Comparison of ENCODE assay signal across 20 cellular contexts in the genomic region with DNA sequence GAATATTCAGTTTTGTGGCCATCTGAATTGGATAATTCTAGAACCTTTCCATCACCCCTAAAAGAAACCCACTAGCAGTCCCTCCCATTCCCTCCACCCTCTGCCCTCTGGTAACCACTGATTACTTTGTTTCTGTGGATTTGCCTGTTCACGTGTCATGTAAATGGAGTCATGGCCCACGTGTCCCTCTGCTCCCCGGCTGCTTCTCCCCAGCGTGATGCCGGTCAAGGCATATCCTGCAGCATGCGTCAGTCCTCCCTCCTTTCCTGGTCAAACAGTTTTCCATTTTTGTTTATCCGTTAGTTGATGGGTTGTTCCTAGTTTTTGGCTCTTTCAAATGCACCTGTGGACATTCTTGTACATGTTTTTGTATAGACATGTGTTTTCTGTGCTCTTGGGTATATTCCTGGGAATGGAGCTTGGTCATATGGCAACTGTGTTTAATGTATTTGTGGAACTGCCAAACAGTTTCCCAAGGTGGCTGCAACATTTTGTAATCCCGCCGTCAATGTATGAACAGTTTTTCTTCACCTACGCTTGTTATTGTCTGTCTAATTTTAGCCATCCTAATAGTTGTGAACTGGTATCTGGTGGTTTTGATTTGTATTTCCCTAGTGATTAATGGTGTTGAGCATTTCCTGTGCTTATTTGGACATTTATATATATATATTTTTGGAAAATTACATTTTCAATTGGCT. TPM values are rescaled to one million over a fixed set of nuclear protein-coding genes. Genes with fewer than 3 reads are reported as not detected.
DNase-seq lines count a peak whose midpoint lies in the region; ATAC-seq and TF ChIP-seq lines count a peak whose summit lies in the region.
"Had no signal": no experiment of that assay in that cellular context is flagged by ENCODE, and none has a peak within 500 bp of the region (broad histone marks: within the 10 kb centered on the region; RNA-seq: fewer than 3 reads in every experiment).

No MANE protein-coding gene starts in this region.

- peaks cover 75% of the 10 kb centered on the region for H3K4me1 Mint-ChIP-seq in activated naive CD8-positive, alpha-beta T cell (ENCODE audit: low read depth)
- H3K4me1 Mint-ChIP-seq in activated naive CD8-positive, alpha-beta T cell treated with anti-CD3 and anti-CD28 coated beads for 36 hours: peaks cover 49% of the 10 kb centered on the region
- peaks cover 71% of the 10 kb centered on the region for H3K4me1 Mint-ChIP-seq in activated T-cell treated with anti-CD3 and anti-CD28 coated beads, Interleukin-2, amount 50 U/mL, for 4 hours (ENCODE audit: low read depth)

- no peaks in the 10 kb centered on the region for H3K36me3 ChIP-seq in brain microvascular endothelial cell (replicated peaks)

- H3K4me3 Mint-ChIP-seq in activated naive CD8-positive, alpha-beta T cell: no peak overlapping the region
- H3K4me3 Mint-ChIP-seq in activated naive CD8-positive, alpha-beta T cell treated with anti-CD3 and anti-CD28 coated beads for 36 hours: no peak overlapping the region
- no peak overlapping the region for H3K4me3 Mint-ChIP-seq in activated T-cell treated with anti-CD3 and anti-CD28 coated beads, Interleukin-2, amount 50 U/mL, for 4 hours
- H3K4me3 Mint-ChIP-seq: CD14-positive monocyte had no signal

- no peaks in the 10 kb centered on the region for H3K27me3 ChIP-seq in brain microvascular endothelial cell (replicated peaks)
- H3K27me3 ChIP-seq: SJSA1 had no signal

- H3K9me3 Mint-ChIP-seq in activated naive CD8-positive, alpha-beta T cell (ENCODE audit: low read depth): peaks cover 11% of the 10 kb centered on the region
- H3K9me3 Mint-ChIP-seq in activated naive CD8-positive, alpha-beta T cell treated with anti-CD3 and anti-CD28 coated beads for 36 hours: peaks cover 28% of the 10 kb centered on the region
- H3K9me3 Mint-ChIP-seq in activated T-cell treated with anti-CD3 and anti-CD28 coated beads, Interleukin-2, amount 50 U/mL, for 4 hours: peaks cover 14% of the 10 kb centered on the region

- DNase-seq in activated naive CD8-positive, alpha-beta T cell treated with anti-CD3 and anti-CD28 coated beads for 36 hours: no peak
- DNase-seq in brain microvascular endothelial cell (peak; percentile 52), mesenteric fat pad (ENCODE audit: low spot score) (peak; percentile 53), GDM1 (lab: John Stamatoyannopoulos, UW) (no peak), GF-D8 (lab: John Stamatoyannopoulos, UW) (no peak), GM13976 (ENCODE audit: low spot score) (no peak)
- DNase-seq in activated T-cell treated with anti-CD3 and anti-CD28 coated beads, Interleukin-2, amount 50 U/mL, for 4 hours: no peak
- DNase-seq: COR-L47; DMS153; KG1; NCI-H1092; NCI-H2107; NCI-H226; NCI-H69; NK-92 treated with Interleukin-12 subunit alpha and Interleukin-12 subunit beta, amount 100 ng/mL, for 24 hours; OCI-M1 had no signal

- no peak for ATAC-seq in activated T-cell treated with anti-CD3 and anti-CD28 coated beads, Interleukin-2, amount 50 U/mL, for 4 hours

- H3K27me3 Mint-ChIP-seq in activated naive CD8-positive, alpha-beta T cell: no peaks in the 10 kb centered on the region
- no peaks in the 10 kb centered on the region for H3K27me3 Mint-ChIP-seq in activated naive CD8-positive, alpha-beta T cell treated with anti-CD3 and anti-CD28 coated beads for 36 hours
- H3K27me3 Mint-ChIP-seq in activated T-cell treated with anti-CD3 and anti-CD28 coated beads, Interleukin-2, amount 50 U/mL, for 4 hours (ENCODE audit: low read depth): no peaks in the 10 kb centered on the region

- no peak overlapping the region for H3K4me3 ChIP-seq in brain microvascular endothelial cell (ENCODE audit: low read depth, low read length)
- H3K4me3 ChIP-seq: SJSA1 had no signal

- H3K27ac ChIP-seq in brain microvascular endothelial cell: no peak overlapping the region
- H3K27ac ChIP-seq: RWPE1, SJSA1 had no signal

- peaks cover 27% of the 10 kb centered on the region for H3K36me3 Mint-ChIP-seq in activated naive CD8-positive, alpha-beta T cell
- H3K36me3 Mint-ChIP-seq in activated naive CD8-positive, alpha-beta T cell treated with anti-CD3 and anti-CD28 coated beads for 36 hours: peaks cover 60% of the 10 kb centered on the region
- peaks cover 39% of the 10 kb centered on the region for H3K36me3 Mint-ChIP-seq in activated T-cell treated with anti-CD3 and anti-CD28 coated beads, Interleukin-2, amount 50 U/mL, for 4 hours (ENCODE audit: insufficient read depth)

- TF ChIP-seq CTCF in brain microvascular endothelial cell (IDR thresholded peaks at IDR 0.05; ENCODE audit: low read depth, low read length, missing control alignments): no peak
- TF ChIP-seq CTCF in GM13976 (IDR thresholded peaks at IDR 0.05; ENCODE audit: borderline replicate concordance, control extremely low read depth, extremely low read depth, insufficient read depth, missing control alignments): no peak

- in situ Hi-C loops in brain microvascular endothelial cell (cut with HindIII; ENCODE audit: low pct_ligation_motif_present, low sequenced_read_pairs): no loop called here
- in situ Hi-C loops in GM13976 (cut with MboI; ENCODE audit: low sequenced_read_pairs, unreplicated experiment): no loop called here

- peak overlapping the region; percentile 34 for H3K27ac Mint-ChIP-seq in activated naive CD8-positive, alpha-beta T cell
- H3K27ac Mint-ChIP-seq in activated naive CD8-positive, alpha-beta T cell treated with anti-CD3 and anti-CD28 coated beads for 36 hours: no peak overlapping the region

RNA-seq across cellular contexts. Expression of gene PPP2R2D, which starts 22.4 kb away (rescaled TPM):
- total RNA-seq in activated naive CD8-positive, alpha-beta T cell treated with anti-CD3 and anti-CD28 coated beads for 36 hours: 10 to 100 TPM; 24.4 to 25.7 TPM
- total RNA-seq in mesenteric fat pad: 27.4 TPM
- 10 to 100 TPM; 22.6 to 25.7 (median 24.1) TPM for total RNA-seq in activated T-cell treated with anti-CD3 and anti-CD28 coated beads, Interleukin-2, amount 50 U/mL, for 4 hours

RNA-seq across cellular contexts. Expression of gene BNIP3, which starts 58.5 kb away (rescaled TPM):
- 100 to 1,000 TPM; 115 to 121 TPM for total RNA-seq in activated naive CD8-positive, alpha-beta T cell treated with anti-CD3 and anti-CD28 coated beads for 36 hours
- total RNA-seq in mesenteric fat pad: 63.1 TPM
- 10 to 100 TPM; 36.5 to 40.5 (median 38.6) TPM for total RNA-seq in activated T-cell treated with anti-CD3 and anti-CD28 coated beads, Interleukin-2, amount 50 U/mL, for 4 hours

Comparison
In these comparisons a context has a peak if more than half of its experiments do, and no peak if none do; other contexts are left out.
1. DNase-seq: peak in brain microvascular endothelial cell (single experiment) and mesenteric fat pad (single experiment); none in activated naive CD8-positive, alpha-beta T cell treated with anti-CD3 and anti-CD28 coated beads for 36 hours (single experiment), GDM1 (single experiment), GF-D8 (single experiment), activated T-cell treated with anti-CD3 and anti-CD28 coated beads, Interleukin-2, amount 50 U/mL, for 4 hours (single experiment) and GM13976 (single experiment).